In genomic region chr11:20293531-20293930, GRCh38 we compare ENCODE assay signal across 33 cellular contexts.
"Had no signal": no experiment of that assay in that cellular context is flagged by ENCODE, and none has a peak within 500 bp of the region (broad histone marks: within the 10 kb centered on the region; RNA-seq: fewer than 3 reads in every experiment).

No MANE protein-coding gene starts in this region.

- ATAC-seq: activated naive CD4-positive, alpha-beta T cell treated with anti-CD3 and anti-CD28 coated beads, Interleukin-2, amount 50 U/mL, for 72 hours; activated naive CD8-positive, alpha-beta T cell treated with anti-CD3 and anti-CD28 coated beads, Interleukin-2, amount 50 U/mL, for 24 hours; activated T-cell treated with anti-CD3 and anti-CD28 coated beads, Interleukin-2, amount 50 U/mL, for 4 hours; activated T-cell treated with anti-CD3 and anti-CD28 coated beads, Interleukin-2, amount 50 U/mL, for 72 hours; activated T-helper 17 cell treated with anti-CD3 and anti-CD28 coated beads, Interleukin-2, amount 50 U/mL, for 72 hours; body of pancreas had no signal

- DNase-seq: activated effector memory CD4-positive, alpha-beta T cell treated with anti-CD3 and anti-CD28 coated beads, Interleukin-2, amount 50 U/mL, for 16 hours; activated effector memory CD4-positive, alpha-beta T cell treated with Interleukin-2 at 50 U/mL for 16 hours; activated gamma-delta T cell; activated gamma-delta T cell treated with Interleukin-2 at 50 U/mL for 16 hours; activated naive CD4-positive, alpha-beta T cell; activated naive CD4-positive, alpha-beta T cell treated with anti-CD3 and anti-CD28 coated beads for 36 hours; activated naive CD4-positive, alpha-beta T cell treated with anti-CD3 and anti-CD28 coated beads, Interleukin-2, amount 10 ng/mL, durations not matched to agents 7 days and 5 days; activated naive CD4-positive, alpha-beta T cell treated with anti-CD3 and anti-CD28 coated beads, Interleukin-2, amount 50 U/mL, for 16 hours; activated naive CD4-positive, alpha-beta T cell treated with Interleukin-2 at 50 U/mL for 16 hours; activated naive CD8-positive, alpha-beta T cell treated with anti-CD3 and anti-CD28 coated beads for 36 hours; activated naive CD8-positive, alpha-beta T cell treated with anti-CD3 and anti-CD28 coated beads, Interleukin-2, amount 10 ng/mL, durations not matched to agents 7 days and 5 days; activated naive CD8-positive, alpha-beta T cell treated with anti-CD3 and anti-CD28 coated beads, Interleukin-2, amount 50 U/mL, for 24 hours; activated T-cell treated with anti-CD3 and anti-CD28 coated beads, Interleukin-2, amount 50 U/mL, for 1 hour; activated T-cell treated with anti-CD3 and anti-CD28 coated beads, Interleukin-2, amount 50 U/mL, for 24 hours; activated T-cell treated with anti-CD3 and anti-CD28 coated beads, Interleukin-2, amount 50 U/mL, for 4 hours; activated T-cell treated with anti-CD3 and anti-CD28 coated beads, Interleukin-2, amount 50 U/mL, for 48 hours; activated T-cell treated with anti-CD3 and anti-CD28 coated beads, Interleukin-2, amount 50 U/mL, for 72 hours; adrenal gland; amniotic stem cell; amygdala; anterior cingulate cortex; aorta; body of pancreas; brain microvascular endothelial cell; caudate nucleus; central memory CD4-positive, alpha-beta T cell; cerebellar nuclear complex had no signal

- H3K27ac ChIP-seq: adrenal gland, ascending aorta, body of pancreas, brain microvascular endothelial cell, breast epithelium, cardiac muscle cell had no signal

- H3K36me3 ChIP-seq: adrenal gland, ascending aorta, brain microvascular endothelial cell, breast epithelium, cardiac muscle cell had no signal

- H3K4me1 ChIP-seq: adrenal gland, ascending aorta, body of pancreas, breast epithelium had no signal

- H3K27me3 ChIP-seq: ascending aorta, body of pancreas, cardiac muscle cell had no signal

- H3K9me3 ChIP-seq: adrenal gland, ascending aorta, body of pancreas, breast epithelium had no signal

- H3K4me3 ChIP-seq: adrenal gland, ascending aorta, body of pancreas, breast epithelium, cardiac muscle cell had no signal

- FAIRE-seq: astrocyte had no signal
